In the genomic region with DNA sequence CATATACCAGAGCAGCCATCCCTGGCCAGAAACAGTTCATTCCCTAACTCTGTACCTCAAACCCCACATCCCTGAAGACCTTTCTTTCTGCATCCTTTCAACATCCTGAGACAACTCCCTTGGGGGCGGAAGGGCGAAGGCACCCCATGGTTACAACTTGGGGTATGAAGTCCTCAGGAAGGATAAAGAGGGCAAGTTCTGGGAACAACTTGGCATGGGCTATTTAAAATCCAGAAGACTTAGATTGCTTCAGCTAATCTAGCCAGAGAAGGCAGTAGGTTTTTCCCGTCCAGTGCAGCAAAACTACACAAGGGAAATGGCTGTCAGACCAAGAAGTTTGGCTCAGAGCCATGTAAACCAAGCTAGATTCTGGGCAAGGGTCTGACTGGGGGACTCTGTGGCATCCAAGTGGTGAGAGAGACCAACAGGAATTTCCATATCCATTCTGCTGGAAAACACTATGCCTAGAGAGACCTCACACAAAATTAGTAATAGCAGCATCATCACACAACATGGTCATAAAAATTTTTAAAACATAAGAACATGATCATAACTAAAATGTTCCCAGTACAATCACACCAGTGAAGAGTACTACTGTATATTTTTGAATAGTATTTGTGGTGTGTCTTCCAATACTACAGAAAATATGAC, we compare ENCODE assay signal across 15 cellular contexts.
"Had no signal": no experiment of that assay in that cellular context is flagged by ENCODE, and none has a peak within 500 bp of the region (broad histone marks: within the 10 kb centered on the region; RNA-seq: fewer than 3 reads in every experiment).

No MANE protein-coding gene starts in this region.

- H3K9me3 ChIP-seq: gastrocnemius medialis, mucosa of descending colon, ovary, spleen had no signal

- ATAC-seq: gastrocnemius medialis, left ventricle myocardium superior, mucosa of descending colon, sciatic nerve had no signal

- H3K27me3 Mint-ChIP-seq: activated CD4-positive, alpha-beta T cell treated with anti-CD3 and anti-CD28 coated beads, Interleukin-2, amount 10 ng/mL, durations not matched to agents 24 days and 14 days; activated naive CD8-positive, alpha-beta T cell had no signal

- H3K4me1 Mint-ChIP-seq: neural progenitor cell had no signal

- H3K27me3 ChIP-seq: dorsolateral prefrontal cortex, gastrocnemius medialis, ovary, spleen, tibial nerve had no signal

- H3K4me2 ChIP-seq: neural progenitor cell had no signal

- H3K4me1 ChIP-seq: gastrocnemius medialis, neural progenitor cell, tibial nerve had no signal

- H3K9ac ChIP-seq: neural progenitor cell had no signal

- H3K4me3 Mint-ChIP-seq: activated CD4-positive, alpha-beta T cell treated with anti-CD3 and anti-CD28 coated beads, Interleukin-2, amount 10 ng/mL, durations not matched to agents 24 days and 14 days; activated naive CD8-positive, alpha-beta T cell; naive B cell; neural progenitor cell; T-helper 1 cell treated with Interleukin-12 subunit alpha and Interleukin-12 subunit beta and Interleukin-4 antibody, amounts not matched to agents 30 μg/mL and 1 μg/mL, for 36 hours had no signal

- H3K36me3 Mint-ChIP-seq: naive B cell, neural progenitor cell had no signal

- H3K27ac Mint-ChIP-seq: activated CD4-positive, alpha-beta T cell treated with anti-CD3 and anti-CD28 coated beads, Interleukin-2, amount 10 ng/mL, durations not matched to agents 24 days and 14 days; activated naive CD8-positive, alpha-beta T cell; neural progenitor cell; T-helper 1 cell treated with Interleukin-12 subunit alpha and Interleukin-12 subunit beta and Interleukin-4 antibody, amounts not matched to agents 30 μg/mL and 1 μg/mL, for 36 hours had no signal

- H3K9me3 Mint-ChIP-seq: neural progenitor cell had no signal

- H3K4me3 ChIP-seq: dorsolateral prefrontal cortex, gastrocnemius medialis, mucosa of descending colon, neural progenitor cell, ovary, spleen, tibial nerve had no signal

- DNase-seq: activated CD4-positive, alpha-beta T cell treated with anti-CD3 and anti-CD28 coated beads, Interleukin-2, amount 10 ng/mL, durations not matched to agents 24 days and 14 days; dorsolateral prefrontal cortex; gastrocnemius medialis; left ventricle myocardium superior; mucosa of descending colon; naive B cell; ovary; spleen; stimulated activated CD8-positive, alpha-beta memory T cell treated with anti-CD3 and anti-CD28 coated beads, Interleukin-4, amount 100 ng/mL, for 48 hours; stimulated activated naive CD4-positive, alpha-beta T cell treated with Interleukin-2 at 50 U/mL for 16 hours had no signal

- H3K36me3 ChIP-seq: gastrocnemius medialis, neural progenitor cell, ovary, spleen, tibial nerve had no signal
